1 cellular context compared by ENCODE assay signal in the genomic region with DNA sequence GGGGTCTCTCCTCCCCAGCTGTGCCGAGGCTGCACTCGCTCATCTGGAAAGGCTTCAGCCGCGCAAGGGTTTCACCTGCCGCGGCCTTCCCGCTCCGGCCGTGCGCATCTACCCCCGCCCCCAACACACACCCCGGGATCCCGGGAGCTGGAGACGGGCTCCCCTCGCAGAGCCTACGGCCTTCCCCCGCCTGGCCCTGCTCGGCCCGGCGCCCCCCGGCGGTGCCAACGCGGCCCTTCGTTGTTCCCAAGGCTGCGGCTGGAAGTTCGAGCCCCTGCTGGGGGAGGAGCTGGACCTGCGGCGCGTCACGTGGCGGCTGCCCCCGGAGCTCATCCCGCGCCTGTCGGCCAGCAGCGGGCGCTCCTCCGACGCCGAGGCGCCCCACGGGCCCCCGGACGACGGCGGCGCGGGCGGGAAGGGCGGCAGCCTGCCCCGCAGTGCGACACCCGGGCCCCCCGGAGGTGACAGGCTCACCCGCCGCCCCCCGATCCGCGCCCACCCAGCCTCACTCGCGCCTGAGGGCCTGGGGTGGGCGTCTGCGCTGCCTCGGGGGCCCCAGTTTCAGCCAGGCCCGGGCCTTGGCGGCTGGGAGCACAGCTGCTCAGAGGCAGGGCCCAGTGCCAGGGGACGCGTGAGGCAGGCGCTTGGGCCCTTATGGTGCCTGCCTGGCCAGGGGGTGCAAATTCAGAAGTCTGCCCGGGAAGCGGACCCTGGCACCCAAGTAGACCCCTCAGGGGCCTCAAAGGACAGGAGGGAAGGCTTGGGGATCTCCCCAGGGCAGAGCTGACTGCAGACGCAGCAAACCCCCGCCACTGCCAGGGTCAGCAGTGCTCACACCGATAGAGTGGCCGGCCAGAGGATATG.
A peak's percentile ranks its signal among the peaks of the same experiment; 100 is the strongest.
TF ChIP-seq lines count a peak whose summit lies in the region.

No MANE protein-coding gene starts in this region.

TF ChIP-seq in H1, 55 proteins besides CTCF, POLR2A, EP300 and RAD21:
- TF ChIP-seq CBX8 (IDR thresholded peaks at IDR 0.05; ENCODE audit: borderline replicate concordance, low read depth, low read length) (no peak), ASH2L (IDR thresholded peaks at IDR 0.05; ENCODE audit: low read length) (peak; percentile 46), SRF (IDR thresholded peaks at IDR 0.05; ENCODE audit: low read depth, low read length) (peak; percentile 7; the same call in 1 of the 2 replicates), TBP (IDR thresholded peaks at IDR 0.05; ENCODE audit: low read depth, low read length) (no peak), TAF7 (optimal IDR thresholded peaks at IDR 0.05; ENCODE audit: borderline replicate concordance, low read depth, low read length) (peak; percentile 34), KDM4A (IDR thresholded peaks at IDR 0.05; ENCODE audit: low read depth, low read length, severe bottlenecking) (peak; percentile 58), TAF1 (IDR thresholded peaks at IDR 0.05; ENCODE audit: low read depth, low read length) (0 out of 2 replicates have a peak, but pooled peaks have one; percentile 34), EZH2 (IDR thresholded peaks at IDR 0.05; ENCODE audit: low read depth, low read length, severe bottlenecking) (no peak), SIN3A (conservative IDR thresholded peaks at IDR 0.05 in 1 of 2, IDR thresholded peaks at IDR 0.05 in 1 of 2; ENCODE audit: low read depth in 1 of 2, low read length in 2 of 2) (peak in 1 of 2 experiments; percentile 71; a peak in 2 of 4 replicates), SP1 (IDR thresholded peaks at IDR 0.05; ENCODE audit: low read depth, low read length) (no peak), CTBP2 (IDR thresholded peaks at IDR 0.05; ENCODE audit: borderline replicate concordance, insufficient read depth, insufficient read length, low read length) (peak; percentile 13), SIRT6 (IDR thresholded peaks at IDR 0.05; ENCODE audit: low read length) (no peak), JUN (IDR thresholded peaks at IDR 0.05; ENCODE audit: low read depth, low read length) (no peak), SAP30 (IDR thresholded peaks at IDR 0.05; ENCODE audit: insufficient read depth, insufficient replicate concordance, low read length) (no peak), NANOG (IDR thresholded peaks at IDR 0.05; ENCODE audit: insufficient read depth, low read depth, low read length, poor library complexity, severe bottlenecking) (no peak), RBBP5 (IDR thresholded peaks at IDR 0.05; ENCODE audit: borderline replicate concordance, low read depth, low read length) (no peak; the same call in 1 of the 2 replicates), USF2 (IDR thresholded peaks at IDR 0.05; ENCODE audit: low read length) (peak; percentile 91), ATF3 (IDR thresholded peaks at IDR 0.05; ENCODE audit: insufficient read depth, low read depth, low read length) (peak; percentile 90; the same call in 1 of the 2 replicates), CREB1 (IDR thresholded peaks at IDR 0.05) (peak; percentile 67), MAX (IDR thresholded peaks at IDR 0.05) (peak; percentile 90), JUND (IDR thresholded peaks at IDR 0.05; ENCODE audit: low read length) (0 out of 2 replicates have a peak, but pooled peaks have one; percentile 17), HDAC2 (IDR thresholded peaks at IDR 0.05; ENCODE audit: borderline replicate concordance in 1 of 2, low read depth in 2 of 2, low read length in 2 of 2) (peak in 1 of 2 experiments; percentile 10; a peak in 1 of 4 replicates), TCF12 (IDR thresholded peaks at IDR 0.05; ENCODE audit: low read depth, low read length) (0 out of 2 replicates have a peak, but pooled peaks have one; percentile 22), SP4 (IDR thresholded peaks at IDR 0.05; ENCODE audit: low read length) (no peak), ATF2 (IDR thresholded peaks at IDR 0.05; ENCODE audit: low read length) (no peak)
- TF ChIP-seq, protein P1, sequence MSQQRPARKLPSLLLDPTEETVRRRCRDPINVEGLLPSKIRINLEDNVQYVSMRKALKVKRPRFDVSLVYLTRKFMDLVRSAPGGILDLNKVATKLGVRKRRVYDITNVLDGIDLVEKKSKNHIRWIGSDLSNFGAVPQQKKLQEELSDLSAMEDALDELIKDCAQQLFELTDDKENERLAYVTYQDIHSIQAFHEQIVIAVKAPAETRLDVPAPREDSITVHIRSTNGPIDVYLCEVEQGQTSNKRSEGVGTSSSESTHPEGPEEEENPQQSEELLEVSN (IDR thresholded peaks at IDR 0.05), result peak; percentile 78
- TF ChIP-seq, protein P2, sequence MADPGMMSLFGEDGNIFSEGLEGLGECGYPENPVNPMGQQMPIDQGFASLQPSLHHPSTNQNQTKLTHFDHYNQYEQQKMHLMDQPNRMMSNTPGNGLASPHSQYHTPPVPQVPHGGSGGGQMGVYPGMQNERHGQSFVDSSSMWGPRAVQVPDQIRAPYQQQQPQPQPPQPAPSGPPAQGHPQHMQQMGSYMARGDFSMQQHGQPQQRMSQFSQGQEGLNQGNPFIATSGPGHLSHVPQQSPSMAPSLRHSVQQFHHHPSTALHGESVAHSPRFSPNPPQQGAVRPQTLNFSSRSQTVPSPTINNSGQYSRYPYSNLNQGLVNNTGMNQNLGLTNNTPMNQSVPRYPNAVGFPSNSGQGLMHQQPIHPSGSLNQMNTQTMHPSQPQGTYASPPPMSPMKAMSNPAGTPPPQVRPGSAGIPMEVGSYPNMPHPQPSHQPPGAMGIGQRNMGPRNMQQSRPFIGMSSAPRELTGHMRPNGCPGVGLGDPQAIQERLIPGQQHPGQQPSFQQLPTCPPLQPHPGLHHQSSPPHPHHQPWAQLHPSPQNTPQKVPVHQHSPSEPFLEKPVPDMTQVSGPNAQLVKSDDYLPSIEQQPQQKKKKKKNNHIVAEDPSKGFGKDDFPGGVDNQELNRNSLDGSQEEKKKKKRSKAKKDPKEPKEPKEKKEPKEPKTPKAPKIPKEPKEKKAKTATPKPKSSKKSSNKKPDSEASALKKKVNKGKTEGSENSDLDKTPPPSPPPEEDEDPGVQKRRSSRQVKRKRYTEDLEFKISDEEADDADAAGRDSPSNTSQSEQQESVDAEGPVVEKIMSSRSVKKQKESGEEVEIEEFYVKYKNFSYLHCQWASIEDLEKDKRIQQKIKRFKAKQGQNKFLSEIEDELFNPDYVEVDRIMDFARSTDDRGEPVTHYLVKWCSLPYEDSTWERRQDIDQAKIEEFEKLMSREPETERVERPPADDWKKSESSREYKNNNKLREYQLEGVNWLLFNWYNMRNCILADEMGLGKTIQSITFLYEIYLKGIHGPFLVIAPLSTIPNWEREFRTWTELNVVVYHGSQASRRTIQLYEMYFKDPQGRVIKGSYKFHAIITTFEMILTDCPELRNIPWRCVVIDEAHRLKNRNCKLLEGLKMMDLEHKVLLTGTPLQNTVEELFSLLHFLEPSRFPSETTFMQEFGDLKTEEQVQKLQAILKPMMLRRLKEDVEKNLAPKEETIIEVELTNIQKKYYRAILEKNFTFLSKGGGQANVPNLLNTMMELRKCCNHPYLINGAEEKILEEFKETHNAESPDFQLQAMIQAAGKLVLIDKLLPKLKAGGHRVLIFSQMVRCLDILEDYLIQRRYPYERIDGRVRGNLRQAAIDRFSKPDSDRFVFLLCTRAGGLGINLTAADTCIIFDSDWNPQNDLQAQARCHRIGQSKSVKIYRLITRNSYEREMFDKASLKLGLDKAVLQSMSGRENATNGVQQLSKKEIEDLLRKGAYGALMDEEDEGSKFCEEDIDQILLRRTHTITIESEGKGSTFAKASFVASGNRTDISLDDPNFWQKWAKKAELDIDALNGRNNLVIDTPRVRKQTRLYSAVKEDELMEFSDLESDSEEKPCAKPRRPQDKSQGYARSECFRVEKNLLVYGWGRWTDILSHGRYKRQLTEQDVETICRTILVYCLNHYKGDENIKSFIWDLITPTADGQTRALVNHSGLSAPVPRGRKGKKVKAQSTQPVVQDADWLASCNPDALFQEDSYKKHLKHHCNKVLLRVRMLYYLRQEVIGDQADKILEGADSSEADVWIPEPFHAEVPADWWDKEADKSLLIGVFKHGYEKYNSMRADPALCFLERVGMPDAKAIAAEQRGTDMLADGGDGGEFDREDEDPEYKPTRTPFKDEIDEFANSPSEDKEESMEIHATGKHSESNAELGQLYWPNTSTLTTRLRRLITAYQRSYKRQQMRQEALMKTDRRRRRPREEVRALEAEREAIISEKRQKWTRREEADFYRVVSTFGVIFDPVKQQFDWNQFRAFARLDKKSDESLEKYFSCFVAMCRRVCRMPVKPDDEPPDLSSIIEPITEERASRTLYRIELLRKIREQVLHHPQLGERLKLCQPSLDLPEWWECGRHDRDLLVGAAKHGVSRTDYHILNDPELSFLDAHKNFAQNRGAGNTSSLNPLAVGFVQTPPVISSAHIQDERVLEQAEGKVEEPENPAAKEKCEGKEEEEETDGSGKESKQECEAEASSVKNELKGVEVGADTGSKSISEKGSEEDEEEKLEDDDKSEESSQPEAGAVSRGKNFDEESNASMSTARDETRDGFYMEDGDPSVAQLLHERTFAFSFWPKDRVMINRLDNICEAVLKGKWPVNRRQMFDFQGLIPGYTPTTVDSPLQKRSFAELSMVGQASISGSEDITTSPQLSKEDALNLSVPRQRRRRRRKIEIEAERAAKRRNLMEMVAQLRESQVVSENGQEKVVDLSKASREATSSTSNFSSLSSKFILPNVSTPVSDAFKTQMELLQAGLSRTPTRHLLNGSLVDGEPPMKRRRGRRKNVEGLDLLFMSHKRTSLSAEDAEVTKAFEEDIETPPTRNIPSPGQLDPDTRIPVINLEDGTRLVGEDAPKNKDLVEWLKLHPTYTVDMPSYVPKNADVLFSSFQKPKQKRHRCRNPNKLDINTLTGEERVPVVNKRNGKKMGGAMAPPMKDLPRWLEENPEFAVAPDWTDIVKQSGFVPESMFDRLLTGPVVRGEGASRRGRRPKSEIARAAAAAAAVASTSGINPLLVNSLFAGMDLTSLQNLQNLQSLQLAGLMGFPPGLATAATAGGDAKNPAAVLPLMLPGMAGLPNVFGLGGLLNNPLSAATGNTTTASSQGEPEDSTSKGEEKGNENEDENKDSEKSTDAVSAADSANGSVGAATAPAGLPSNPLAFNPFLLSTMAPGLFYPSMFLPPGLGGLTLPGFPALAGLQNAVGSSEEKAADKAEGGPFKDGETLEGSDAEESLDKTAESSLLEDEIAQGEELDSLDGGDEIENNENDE (IDR thresholded peaks at IDR 0.05; ENCODE audit: insufficient replicate concordance, low read length), result no peak
